In the genomic region with DNA sequence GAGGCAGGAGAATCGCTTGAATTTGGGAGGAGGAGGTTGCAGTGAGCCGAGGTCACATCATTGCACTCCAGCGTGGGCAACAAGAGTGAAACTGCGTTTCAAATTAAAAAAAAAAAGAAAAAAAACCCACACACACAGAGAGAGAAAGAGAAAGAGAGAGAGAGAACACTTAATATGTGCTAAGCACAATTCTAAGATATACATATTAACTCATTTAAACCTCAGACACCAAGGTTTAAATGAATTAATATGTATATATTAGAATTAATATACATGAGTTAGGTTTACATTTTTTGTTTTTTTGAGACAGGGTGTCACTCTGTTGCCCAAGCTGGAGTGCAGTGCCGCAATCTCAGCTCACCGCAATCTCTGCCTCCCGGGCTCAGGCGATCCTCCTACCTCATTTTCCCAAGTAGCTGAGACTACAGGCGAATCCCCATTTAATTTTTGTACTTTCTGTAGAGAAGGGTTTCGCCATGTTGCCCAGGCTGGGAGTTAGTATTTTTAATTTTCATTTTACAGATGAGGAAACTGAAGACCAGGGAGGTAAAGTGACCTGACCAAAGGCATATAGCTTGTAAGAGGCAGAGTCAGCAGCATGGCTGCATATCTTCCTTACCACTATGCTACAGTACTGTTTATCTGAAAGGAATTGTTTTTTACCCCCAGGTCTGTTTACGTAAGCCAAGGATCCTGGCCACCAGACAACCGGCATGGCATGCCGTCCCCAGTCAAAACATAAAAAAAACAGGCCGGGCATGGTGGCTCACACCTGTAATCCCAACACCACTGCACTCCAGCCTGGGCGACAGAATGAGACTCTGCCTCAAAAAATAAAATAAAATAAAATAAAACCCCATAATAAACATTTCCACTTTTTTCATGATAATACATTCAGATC, we compare ENCODE assay signal across 15 cellular contexts. TPM values are rescaled to one million over a fixed set of nuclear protein-coding genes. Genes with fewer than 3 reads are reported as not detected.
DNase-seq lines count a peak whose midpoint lies in the region; ATAC-seq, FAIRE-seq and TF ChIP-seq lines count a peak whose summit lies in the region.
"Had no signal": no experiment of that assay in that cellular context is flagged by ENCODE, and none has a peak within 500 bp of the region (broad histone marks: within the 10 kb centered on the region; RNA-seq: fewer than 3 reads in every experiment).

No MANE protein-coding gene starts in this region.

- peaks cover 50% of the 10 kb centered on the region for H3K36me3 ChIP-seq in BLaER1
- H3K36me3 ChIP-seq in mesenchymal stem cell (ENCODE audit: control insufficient read depth in 1 of 2, insufficient read depth in 2 of 2, low read depth in 1 of 2, low read length in 2 of 2): peaks cover 27 to 30% of the 10 kb centered on the region in 2 experiments

- no peak overlapping the region for H2BK15ac ChIP-seq in mesenchymal stem cell (ENCODE audit: low read depth, poor library complexity, severe bottlenecking)

- H3K9me3 ChIP-seq in BLaER1 (no peaks in the 10 kb centered on the region), mesenchymal stem cell (ENCODE audit: control insufficient read depth, low read length) (no peaks in the 10 kb centered on the region)
- H3K9me3 ChIP-seq: body of pancreas, gastrocnemius medialis, Peyer's patch had no signal

- no peak overlapping the region for H2BK5ac ChIP-seq in mesenchymal stem cell (ENCODE audit: low read depth, low read length, poor library complexity, severe bottlenecking)

- no peak overlapping the region for H3K14ac ChIP-seq in mesenchymal stem cell (ENCODE audit: low read length in 2 of 2)

- intact Hi-C loops in activated B cell treated with CpG ODN at 0.5 μM for 24 hours (cut with micrococcal nuclease): loop anchor here (5.0 to 10.0 kb wide), 3 partner anchors 407 to 786 kb away; a partner anchor contains a TSS

- H2AFZ ChIP-seq in mesenchymal stem cell (ENCODE audit: low read depth, low read length): no peak overlapping the region

- POLR2A ChIA-PET in activated B cell treated with CpG ODN at 0.5 μM for 24 hours (lab: Charles Lee): interaction anchor here (0.6 to 1.3 kb wide), 4 partner anchors 37 to 218 kb away, joined by 5 to 6 read pairs (median 6); a partner anchor contains a TSS

- H3K27ac ChIP-seq in BLaER1 (no peak overlapping the region), mesenchymal stem cell (ENCODE audit: low read length, poor library complexity, severe bottlenecking) (no peak overlapping the region)
- H3K27ac ChIP-seq: body of pancreas, gastrocnemius medialis had no signal

- TF ChIP-seq CTCF in GM12864 (IDR thresholded peaks at IDR 0.05; ENCODE audit: low read depth, low read length, missing control alignments) (no peak), activated B cell treated with CpG ODN at 0.5 μM for 24 hours (IDR thresholded peaks at IDR 0.05) (no peak), D721Med (IDR thresholded peaks at IDR 0.05; ENCODE audit: insufficient read depth, missing control alignments) (no peak)

- H3K36me3 Mint-ChIP-seq in activated B cell treated with CpG ODN at 0.5 μM for 24 hours (ENCODE audit: low read depth): peaks cover 46% of the 10 kb centered on the region

- H3K4me1 Mint-ChIP-seq in activated B cell treated with CpG ODN at 0.5 μM for 24 hours: peaks cover 37% of the 10 kb centered on the region

- H3K27me3 ChIP-seq in BLaER1: peaks cover 25% of the 10 kb centered on the region
- peaks cover 20 to 23% of the 10 kb centered on the region in 2 experiments for H3K27me3 ChIP-seq in mesenchymal stem cell (ENCODE audit: control insufficient read depth in 1 of 2, insufficient read depth in 1 of 2, low read length in 2 of 2)
- H3K27me3 ChIP-seq: body of pancreas, Peyer's patch had no signal

- peaks cover 12% of the 10 kb centered on the region for H3K79me1 ChIP-seq in mesenchymal stem cell (replicated peaks; ENCODE audit: low read length, poor library complexity, severe bottlenecking)

- peak overlapping the region; percentile 96 for H3K27ac Mint-ChIP-seq in activated B cell treated with CpG ODN at 0.5 μM for 24 hours
- H3K27ac Mint-ChIP-seq: CD8-positive, alpha-beta T cell had no signal

- H3K4me3 ChIP-seq in BLaER1 (no peak overlapping the region), GM12864 (ENCODE audit: low read depth, low read length) (peak overlapping the region; percentile 11; the same call in 1 of the 2 replicates), mesenchymal stem cell (ENCODE audit: insufficient read depth in 1 of 2, low read depth in 1 of 2, low read length in 2 of 2) (no peak overlapping the region)
- H3K4me3 ChIP-seq: body of pancreas, gastrocnemius medialis had no signal

- no peak overlapping the region for H4K91ac ChIP-seq in mesenchymal stem cell (ENCODE audit: low read length)

- H2BK12ac ChIP-seq in mesenchymal stem cell (ENCODE audit: low read length in 2 of 2): no peak overlapping the region

- H3K4ac ChIP-seq in mesenchymal stem cell (ENCODE audit: low read depth in 1 of 2, low read length in 2 of 2): no peak overlapping the region

- H3K4me1 ChIP-seq in BLaER1 (peaks cover 24% of the 10 kb centered on the region), mesenchymal stem cell (ENCODE audit: control insufficient read depth, insufficient read depth, low read depth, low read length) (peaks cover 12% of the 10 kb centered on the region)

- no peak for DNase-seq in GM12864 (ENCODE audit: low read depth)
- no peak for DNase-seq in activated B cell treated with CpG ODN at 0.5 μM for 24 hours
- DNase-seq in mesenchymal stem cell: no peak
- DNase-seq in D721Med (ENCODE audit: insufficient read length, low spot score): no peak
- no peak for DNase-seq in SK-N-DZ (ENCODE audit: low spot score)
- no peak for DNase-seq in activated CD4-positive, CD25-positive, alpha-beta regulatory T cell (lab: John Stamatoyannopoulos, UW)
- DNase-seq: body of pancreas; CD8-positive, alpha-beta T cell; gastrocnemius medialis; Peyer's patch; substantia nigra had no signal

- H4K20me1 ChIP-seq in BLaER1: peaks cover 23% of the 10 kb centered on the region

- no peak overlapping the region for H3K23ac ChIP-seq in mesenchymal stem cell (ENCODE audit: low read length in 2 of 2)

- no peak overlapping the region for H4K8ac ChIP-seq in mesenchymal stem cell (ENCODE audit: low read length)

- ATAC-seq in activated B cell treated with CpG ODN at 0.5 μM for 24 hours (ENCODE audit: low read depth): no peak
- no peak for ATAC-seq in HG03354 (IDR thresholded peaks at IDR 0.05; ENCODE audit: poor library complexity, severe bottlenecking, unreplicated experiment)
- ATAC-seq: body of pancreas; CD8-positive, alpha-beta T cell; gastrocnemius medialis had no signal

- H3K18ac ChIP-seq in mesenchymal stem cell (ENCODE audit: low read depth in 1 of 2, low read length in 2 of 2): no peak overlapping the region

- peak overlapping the region; percentile 79 for H3K4me2 ChIP-seq in BLaER1
- peak overlapping the region; percentile 10 for H3K4me2 ChIP-seq in mesenchymal stem cell (ENCODE audit: low read length, poor library complexity, severe bottlenecking)

- no peak overlapping the region for H2AK5ac ChIP-seq in mesenchymal stem cell (ENCODE audit: low read length, severe bottlenecking)

- CTCF ChIA-PET in activated B cell treated with CpG ODN at 0.5 μM for 24 hours (lab: Charles Lee): interaction anchor here (0.5 to 1.7 kb wide), 2 partner anchors 21 to 91 kb away, joined by 3 to 4 read pairs; a partner anchor contains a TSS

- H3K4me3 Mint-ChIP-seq in activated B cell treated with CpG ODN at 0.5 μM for 24 hours: peak overlapping the region; percentile 96
- H3K4me3 Mint-ChIP-seq: CD8-positive, alpha-beta T cell had no signal

- H2BK120ac ChIP-seq in mesenchymal stem cell (ENCODE audit: low read depth, low read length): no peak overlapping the region

- no peaks in the 10 kb centered on the region for H3K9me3 Mint-ChIP-seq in activated B cell treated with CpG ODN at 0.5 μM for 24 hours
- H3K9me3 Mint-ChIP-seq: CD8-positive, alpha-beta T cell had no signal

- H3K27me3 Mint-ChIP-seq in activated B cell treated with CpG ODN at 0.5 μM for 24 hours: peaks cover 18% of the 10 kb centered on the region

- H3K9ac ChIP-seq in BLaER1: no peak overlapping the region
- H3K9ac ChIP-seq in mesenchymal stem cell (ENCODE audit: low read length): peak overlapping the region; percentile 41

- 93% methylated on average over 11 of the region's 15 CpGs for WGBS in mesenchymal stem cell

- FAIRE-seq in D721Med (lab: Jason Lieb, UNC): no peak
- FAIRE-seq: G401.6, keratinocyte had no signal

RNA-seq across cellular contexts. Expression of a gene that starts 2.3 kb away (rescaled TPM):
- total RNA-seq in activated B cell treated with CpG ODN at 0.5 μM for 24 hours: 131 and 150 TPM in 2 replicates
- polyA plus RNA-seq in mesenchymal stem cell (2013, experiment 1 of 2): 38.9 TPM
- 39.9 TPM for polyA plus RNA-seq in mesenchymal stem cell (2013, experiment 2 of 2)
- polyA plus RNA-seq in SK-N-DZ (2014; cell fraction: cytosol; rRNA removed): 26.2 and 27.7 TPM in 2 replicates
- 52.1 and 58.3 TPM in 2 replicates for polyA plus RNA-seq in SK-N-DZ (2014; cell fraction: nucleus; rRNA removed)

RNA-seq across cellular contexts. Expression of a gene that starts 3.5 kb away (rescaled TPM):
- not detected in 2 replicates for total RNA-seq in activated B cell treated with CpG ODN at 0.5 μM for 24 hours
- not detected for polyA plus RNA-seq in mesenchymal stem cell (2013, experiment 1 of 2)
- not detected for polyA plus RNA-seq in mesenchymal stem cell (2013, experiment 2 of 2)
- polyA plus RNA-seq in SK-N-DZ (2014; cell fraction: cytosol; rRNA removed): 0.38 and 0.67 TPM in 2 replicates
- polyA plus RNA-seq in SK-N-DZ (2014; cell fraction: nucleus; rRNA removed): not detected in 2 replicates
- total RNA-seq: CD8-positive, alpha-beta T cell; gastrocnemius medialis had no signal
- polyA plus RNA-seq: keratinocyte had no signal

RNA-seq across cellular contexts. Expression of a gene that starts 25.3 kb away (rescaled TPM):
- 14.8 and 17.5 TPM in 2 replicates for total RNA-seq in activated B cell treated with CpG ODN at 0.5 μM for 24 hours
- 8.0 TPM for polyA plus RNA-seq in mesenchymal stem cell (2013, experiment 1 of 2)
- 8.2 TPM for polyA plus RNA-seq in mesenchymal stem cell (2013, experiment 2 of 2)
- polyA plus RNA-seq in SK-N-DZ (2014; cell fraction: cytosol; rRNA removed): 17.9 and 24.2 TPM in 2 replicates
- polyA plus RNA-seq in SK-N-DZ (2014; cell fraction: nucleus; rRNA removed): 11.2 and 14.6 TPM in 2 replicates

RNA-seq across cellular contexts. Expression of a gene that starts 41.8 kb away (rescaled TPM):
- total RNA-seq in activated B cell treated with CpG ODN at 0.5 μM for 24 hours: 5.6 and 6.0 TPM in 2 replicates
- 14.9 TPM for polyA plus RNA-seq in mesenchymal stem cell (2013, experiment 1 of 2)
- polyA plus RNA-seq in mesenchymal stem cell (2013, experiment 2 of 2): 15.3 TPM
- 0.79 and 1.1 TPM in 2 replicates for polyA plus RNA-seq in SK-N-DZ (2014; cell fraction: cytosol; rRNA removed)
- polyA plus RNA-seq in SK-N-DZ (2014; cell fraction: nucleus; rRNA removed): 0.52 and 0.67 TPM in 2 replicates

RNA-seq across cellular contexts. Expression of a gene that starts 45.5 kb away (rescaled TPM):
- total RNA-seq in activated B cell treated with CpG ODN at 0.5 μM for 24 hours: 0.29 and 0.51 TPM in 2 replicates
- 0.01 TPM for polyA plus RNA-seq in mesenchymal stem cell (2013, experiment 1 of 2)
- polyA plus RNA-seq in mesenchymal stem cell (2013, experiment 2 of 2): not detected
- polyA plus RNA-seq in SK-N-DZ (2014; cell fraction: cytosol; rRNA removed): not detected in 2 replicates
- polyA plus RNA-seq in SK-N-DZ (2014; cell fraction: nucleus; rRNA removed): not detected in 2 replicates
- total RNA-seq: gastrocnemius medialis had no signal
- polyA plus RNA-seq: keratinocyte had no signal
